20 cellular contexts compared by ENCODE assay signal in the genomic region with DNA sequence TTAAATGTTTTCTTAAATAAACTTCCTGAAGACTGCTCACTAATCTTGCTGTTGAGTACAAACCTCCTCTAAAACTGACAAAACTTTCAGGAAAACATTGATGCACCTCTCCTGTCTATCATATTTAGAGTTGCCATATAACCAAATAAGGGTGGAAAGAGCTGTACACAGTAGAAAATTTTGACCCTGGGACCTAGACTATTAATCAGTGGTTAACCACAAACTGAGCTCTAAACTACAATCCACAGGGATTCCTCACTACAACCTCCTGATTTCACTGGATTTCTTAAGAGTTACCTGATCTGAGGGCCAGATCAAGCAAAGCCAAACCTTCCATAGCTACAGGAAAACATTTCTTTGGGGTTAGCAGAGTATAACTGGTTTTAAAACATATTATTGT. TPM values are rescaled to one million over a fixed set of nuclear protein-coding genes. Genes with fewer than 3 reads are reported as not detected.
DNase-seq lines count a peak whose midpoint lies in the region; ATAC-seq and TF ChIP-seq lines count a peak whose summit lies in the region.
"Had no signal": no experiment of that assay in that cellular context is flagged by ENCODE, and none has a peak within 500 bp of the region (broad histone marks: within the 10 kb centered on the region; RNA-seq: fewer than 3 reads in every experiment).

No MANE protein-coding gene starts in this region.

- H3K36me3 Mint-ChIP-seq in stimulated activated naive CD8-positive, alpha-beta T cell treated with anti-CD3 and anti-CD28 coated beads, Interleukin-15, Interleukin-2, amounts not matched to agents 100 ng/mL and 50 ng/mL, for 24 hours (ENCODE audit: low read depth), result peaks cover 11% of the 10 kb centered on the region

- peaks cover 4% of the 10 kb centered on the region for H3K9me3 ChIP-seq in adipocyte (ENCODE audit: control insufficient read depth, low read length)

- DNase-seq in stimulated activated naive CD8-positive, alpha-beta T cell treated with anti-CD3 and anti-CD28 coated beads, Interleukin-15, Interleukin-2, amounts not matched to agents 100 U/mL and 50 U/mL, for 24 hours, result no peak
- peak; percentile 56 for DNase-seq in adipocyte (ENCODE audit: low read depth)
- DNase-seq in fibroblast of the aortic adventitia (ENCODE audit: low read depth), result peak; percentile 69
- no peak for DNase-seq in activated CD4-positive, CD25-positive, alpha-beta regulatory T cell (lab: John Stamatoyannopoulos, UW)
- no peak for DNase-seq in NCI-H2107 treated with DMSO at 0.1 percent for 48 hours (lab: John Stamatoyannopoulos, UW; ENCODE audit: unreplicated experiment)
- DNase-seq: 8988T; activated CD4-positive, CD25-positive, alpha-beta regulatory T cell treated with anti-CD3 and anti-CD28 coated beads, Interleukin-2, amount 50 U/mL, for 72 hours; activated naive CD4-positive, alpha-beta T cell treated with anti-CD3 and anti-CD28 coated beads for 36 hours; COR-L47; left lung; naive B cell; NCI-H2081 treated with DMSO at 0.1 percent for 48 hours; NCI-H748 treated with DMSO at 0.1 percent for 48 hours; T-helper 2 cell had no signal

- no peak overlapping the region for H3K9ac ChIP-seq in adipocyte (ENCODE audit: low read length)

- H3K4me3 Mint-ChIP-seq in stimulated activated naive CD8-positive, alpha-beta T cell treated with anti-CD3 and anti-CD28 coated beads, Interleukin-15, Interleukin-2, amounts not matched to agents 100 ng/mL and 50 ng/mL, for 24 hours, result no peak overlapping the region
- H3K4me3 Mint-ChIP-seq: activated naive CD4-positive, alpha-beta T cell treated with anti-CD3 and anti-CD28 coated beads for 36 hours; central memory CD8-positive, alpha-beta T cell; naive B cell had no signal

- peaks cover 18% of the 10 kb centered on the region for H3K4me1 Mint-ChIP-seq in stimulated activated naive CD8-positive, alpha-beta T cell treated with anti-CD3 and anti-CD28 coated beads, Interleukin-15, Interleukin-2, amounts not matched to agents 100 ng/mL and 50 ng/mL, for 24 hours (ENCODE audit: low read depth)
- H3K4me1 Mint-ChIP-seq: central memory CD8-positive, alpha-beta T cell had no signal

- TF ChIP-seq CTCF in fibroblast of the aortic adventitia (IDR thresholded peaks at IDR 0.05; ENCODE audit: insufficient read depth, low read length), result no peak

- peak overlapping the region; percentile 11 for H3K27ac Mint-ChIP-seq in stimulated activated naive CD8-positive, alpha-beta T cell treated with anti-CD3 and anti-CD28 coated beads, Interleukin-15, Interleukin-2, amounts not matched to agents 100 ng/mL and 50 ng/mL, for 24 hours
- H3K27ac Mint-ChIP-seq: activated naive CD4-positive, alpha-beta T cell treated with anti-CD3 and anti-CD28 coated beads for 36 hours had no signal

- H3K4me3 ChIP-seq in adipocyte (ENCODE audit: low read length) (no peak overlapping the region), fibroblast of the aortic adventitia (ENCODE audit: low read depth, low read length) (no peak overlapping the region)
- H3K4me3 ChIP-seq: hepatocyte, left lung had no signal

- peaks cover 28% of the 10 kb centered on the region for H3K9me3 Mint-ChIP-seq in stimulated activated naive CD8-positive, alpha-beta T cell treated with anti-CD3 and anti-CD28 coated beads, Interleukin-15, Interleukin-2, amounts not matched to agents 100 ng/mL and 50 ng/mL, for 24 hours

- H3K27me3 ChIP-seq in adipocyte (replicated peaks; ENCODE audit: control insufficient read depth, insufficient read depth, low read length), result no peaks in the 10 kb centered on the region
- H3K27me3 ChIP-seq: hepatocyte, left lung had no signal

- H3K4me1 ChIP-seq in adipocyte (ENCODE audit: control insufficient read depth, insufficient read depth, low read length), result peaks cover 3% of the 10 kb centered on the region
- H3K4me1 ChIP-seq: left lung had no signal

- H3K36me3 ChIP-seq in adipocyte (ENCODE audit: control insufficient read depth, insufficient read depth, low read length, severe bottlenecking), result peaks cover 7% of the 10 kb centered on the region
- H3K36me3 ChIP-seq: left lung had no signal

- peaks cover 19% of the 10 kb centered on the region for H3K27me3 Mint-ChIP-seq in stimulated activated naive CD8-positive, alpha-beta T cell treated with anti-CD3 and anti-CD28 coated beads, Interleukin-15, Interleukin-2, amounts not matched to agents 100 ng/mL and 50 ng/mL, for 24 hours
- H3K27me3 Mint-ChIP-seq: naive B cell had no signal

- no peak for ATAC-seq in stimulated activated naive CD8-positive, alpha-beta T cell treated with anti-CD3 and anti-CD28 coated beads, Interleukin-15, Interleukin-2, amounts not matched to agents 100 U/mL and 50 U/mL, for 24 hours
- no peak for ATAC-seq in HG03196 (IDR thresholded peaks at IDR 0.05; ENCODE audit: unreplicated experiment)
- no peak for ATAC-seq in GM18498 (IDR thresholded peaks at IDR 0.05; ENCODE audit: unreplicated experiment)
- ATAC-seq: left lung had no signal

RNA-seq across cellular contexts. Expression of a gene that starts 39.9 kb away (rescaled TPM):
- 0.16 and 2.7 TPM in 2 replicates for total RNA-seq in fibroblast of the aortic adventitia (ENCODE audit: low replicate concordance)
- total RNA-seq: activated naive CD4-positive, alpha-beta T cell treated with anti-CD3 and anti-CD28 coated beads for 36 hours; left lung; pulmonary artery endothelial cell had no signal

Comparison
In these comparisons a context has a peak if more than half of its experiments do, and no peak if none do; other contexts are left out.
1. DNase-seq: peak in adipocyte (single experiment) and fibroblast of the aortic adventitia (single experiment); none in stimulated activated naive CD8-positive, alpha-beta T cell treated with anti-CD3 and anti-CD28 coated beads, Interleukin-15, Interleukin-2, amounts not matched to agents 100 U/mL and 50 U/mL, for 24 hours (single experiment), activated CD4-positive, CD25-positive, alpha-beta regulatory T cell (0 of 4) and NCI-H2107 treated with DMSO at 0.1 percent for 48 hours (single experiment).